In genomic region chr1:166907051-166907450, GRCh38 we compare ENCODE assay signal across 28 cellular contexts.
"Had no signal": no experiment of that assay in that cellular context is flagged by ENCODE, and none has a peak within 500 bp of the region (broad histone marks: within the 10 kb centered on the region; RNA-seq: fewer than 3 reads in every experiment).

No MANE protein-coding gene starts in this region.

- H3K4me3 Mint-ChIP-seq: activated naive CD4-positive, alpha-beta T cell treated with anti-CD3 and anti-CD28 coated beads for 36 hours; brain had no signal

- FAIRE-seq: bronchial epithelial cell, K562 had no signal

- H3K36me3 Mint-ChIP-seq: activated naive CD4-positive, alpha-beta T cell treated with anti-CD3 and anti-CD28 coated beads, Interleukin-2, amount 50 U/mL, for 72 hours had no signal

- H3K36me3 ChIP-seq: adrenal gland, WERI-Rb-1 had no signal

- H3K4me1 ChIP-seq: adrenal gland had no signal

- H3K9me3 Mint-ChIP-seq: activated CD4-positive, alpha-beta T cell treated with anti-CD3 and anti-CD28 coated beads, Interleukin-2, amount 10 ng/mL, durations not matched to agents 24 days and 14 days; activated naive CD4-positive, alpha-beta T cell treated with anti-CD3 and anti-CD28 coated beads for 36 hours; activated T-cell treated with anti-CD3 and anti-CD28 coated beads, Interleukin-2, amount 50 U/mL, for 72 hours had no signal

- H3K4me3 ChIP-seq: adrenal gland, K562, SK-N-MC had no signal

- H3K27me3 ChIP-seq: adrenal gland had no signal

- H3K27ac Mint-ChIP-seq: activated naive CD4-positive, alpha-beta T cell treated with anti-CD3 and anti-CD28 coated beads for 36 hours; activated naive CD4-positive, alpha-beta T cell treated with anti-CD3 and anti-CD28 coated beads, Interleukin-2, amount 50 U/mL, for 72 hours; brain had no signal

- DNase-seq: activated CD4-positive, alpha-beta T cell treated with anti-CD3 and anti-CD28 coated beads, Interleukin-2, amount 10 ng/mL, durations not matched to agents 24 days and 14 days; activated CD4-positive, alpha-beta T cell treated with anti-CD3 and anti-CD28 coated beads, Interleukin-2, amount 50 U/mL, for 4 hours; activated gamma-delta T cell treated with Interleukin-2 at 50 U/mL for 16 hours; activated naive CD4-positive, alpha-beta T cell treated with anti-CD3 and anti-CD28 coated beads for 36 hours; activated T-cell treated with anti-CD3 and anti-CD28 coated beads, Interleukin-2, amount 50 U/mL, for 1 hour; activated T-cell treated with anti-CD3 and anti-CD28 coated beads, Interleukin-2, amount 50 U/mL, for 72 hours; adrenal gland; central memory CD4-positive, alpha-beta T cell; IMR-90; NCI-H1048; NCI-H1105 treated with DMSO at 0.1 percent for 48 hours; NCI-H1436; NCI-H1694; NCI-H1930; NCI-H2081 treated with DMSO at 0.1 percent for 48 hours; NCI-H2171; NCI-H510A; NCI-H526; NCI-H748 treated with DMSO at 0.1 percent for 48 hours; NK-92 treated with Interleukin-12 subunit alpha and Interleukin-12 subunit beta, amount 100 ng/mL, for 24 hours; Right ventricle myocardium superior; T1000; WERI-Rb-1 had no signal

- ATAC-seq: activated naive CD4-positive, alpha-beta T cell treated with anti-CD3 and anti-CD28 coated beads, Interleukin-2, amount 50 U/mL, for 72 hours; activated T-cell treated with anti-CD3 and anti-CD28 coated beads, Interleukin-2, amount 50 U/mL, for 72 hours; K562 had no signal

- H3K27ac ChIP-seq: adrenal gland, SK-N-MC, WERI-Rb-1 had no signal
